22 cellular contexts compared by ENCODE assay signal in genomic region chr2:239579081-239579480, GRCh38.
"Had no signal": no experiment of that assay in that cellular context is flagged by ENCODE, and none has a peak within 500 bp of the region (broad histone marks: within the 10 kb centered on the region; RNA-seq: fewer than 3 reads in every experiment).

No MANE protein-coding gene starts in this region.

- H3K27me3 Mint-ChIP-seq: naive thymus-derived CD8-positive, alpha-beta T cell; stimulated activated naive CD8-positive, alpha-beta T cell treated with anti-CD3 and anti-CD28 coated beads, Interleukin-15, Interleukin-2, amounts not matched to agents 100 ng/mL and 50 ng/mL, for 24 hours had no signal

- FAIRE-seq: keratinocyte, pancreas had no signal

- H3K4me1 Mint-ChIP-seq: immature natural killer cell; naive thymus-derived CD8-positive, alpha-beta T cell; stimulated activated memory B cell treated with anti-CD40 and anti-IgM and Interleukin-4, amounts not matched to agents 10 μg/mL and 1 μg/mL and 100 μg/mL, for 72 hours had no signal

- DNase-seq: cerebellar nuclear complex; colonic mucosa; dermis blood vessel endothelial cell; esophagus squamous epithelium; foreskin fibroblast; immature natural killer cell; left cardiac atrium; left ventricle myocardium superior; mesendoderm; naive thymus-derived CD8-positive, alpha-beta T cell; occipital lobe; stimulated activated CD4-positive, alpha-beta T cell treated with anti-CD3 and anti-CD28 coated beads, Interleukin-15, amount 100 ng/mL, for 24 hours; stimulated activated CD4-positive, alpha-beta T cell treated with anti-CD3 and anti-CD28 coated beads, Interleukin-1b, Interleukin-23, amount 100 ng/mL, for 48 hours; stimulated activated CD4-positive, alpha-beta T cell treated with anti-CD3 and anti-CD28 coated beads, Interleukin-4, amount 100 ng/mL, for 24 hours; tibial artery had no signal

- H3K27me3 ChIP-seq: colonic mucosa, pancreas, right lobe of liver had no signal

- H3K4me3 Mint-ChIP-seq: immature natural killer cell; naive thymus-derived CD8-positive, alpha-beta T cell; stimulated activated memory B cell treated with anti-CD40 and anti-IgM and Interleukin-4, amounts not matched to agents 10 μg/mL and 1 μg/mL and 100 μg/mL, for 72 hours; stimulated activated naive CD8-positive, alpha-beta T cell treated with anti-CD3 and anti-CD28 coated beads, Interleukin-15, Interleukin-2, amounts not matched to agents 100 ng/mL and 50 ng/mL, for 24 hours had no signal

- H3K36me3 ChIP-seq: colonic mucosa, esophagus squamous epithelium, gastroesophageal sphincter, pancreas, prostate gland, right lobe of liver, tibial artery had no signal

- H3K27ac ChIP-seq: colonic mucosa, esophagus squamous epithelium, gastroesophageal sphincter, pancreas, prostate gland, right lobe of liver, tibial artery had no signal

- H3K36me3 Mint-ChIP-seq: immature natural killer cell; naive thymus-derived CD8-positive, alpha-beta T cell; stimulated activated memory B cell treated with anti-CD40 and anti-IgM and Interleukin-4, amounts not matched to agents 10 μg/mL and 1 μg/mL and 100 μg/mL, for 72 hours had no signal

- H3K4me3 ChIP-seq: colonic mucosa, esophagus squamous epithelium, gastroesophageal sphincter, pancreas, prostate gland, right lobe of liver, tibial artery had no signal

- H3K4me1 ChIP-seq: colonic mucosa, gastroesophageal sphincter, pancreas, prostate gland, right lobe of liver, tibial artery had no signal

- H3K9me3 ChIP-seq: colonic mucosa, pancreas, prostate gland, right lobe of liver, tibial artery had no signal

- H3K9me3 Mint-ChIP-seq: immature natural killer cell; naive thymus-derived CD8-positive, alpha-beta T cell; stimulated activated memory B cell treated with anti-CD40 and anti-IgM and Interleukin-4, amounts not matched to agents 10 μg/mL and 1 μg/mL and 100 μg/mL, for 72 hours; stimulated activated naive CD8-positive, alpha-beta T cell treated with anti-CD3 and anti-CD28 coated beads, Interleukin-15, Interleukin-2, amounts not matched to agents 100 ng/mL and 50 ng/mL, for 24 hours had no signal

- ATAC-seq: gastroesophageal sphincter; left cardiac atrium; left ventricle myocardium superior; naive thymus-derived CD8-positive, alpha-beta T cell; pancreas; right lobe of liver; stimulated activated memory B cell treated with anti-CD40 and anti-IgM and Interleukin-4, amounts not matched to agents 10 μg/mL and 1 μg/mL and 100 μg/mL, for 72 hours had no signal

- H3K27ac Mint-ChIP-seq: immature natural killer cell; naive thymus-derived CD8-positive, alpha-beta T cell; stimulated activated memory B cell treated with anti-CD40 and anti-IgM and Interleukin-4, amounts not matched to agents 10 μg/mL and 1 μg/mL and 100 μg/mL, for 72 hours; stimulated activated naive CD8-positive, alpha-beta T cell treated with anti-CD3 and anti-CD28 coated beads, Interleukin-15, Interleukin-2, amounts not matched to agents 100 ng/mL and 50 ng/mL, for 24 hours had no signal
